In the genomic region with DNA sequence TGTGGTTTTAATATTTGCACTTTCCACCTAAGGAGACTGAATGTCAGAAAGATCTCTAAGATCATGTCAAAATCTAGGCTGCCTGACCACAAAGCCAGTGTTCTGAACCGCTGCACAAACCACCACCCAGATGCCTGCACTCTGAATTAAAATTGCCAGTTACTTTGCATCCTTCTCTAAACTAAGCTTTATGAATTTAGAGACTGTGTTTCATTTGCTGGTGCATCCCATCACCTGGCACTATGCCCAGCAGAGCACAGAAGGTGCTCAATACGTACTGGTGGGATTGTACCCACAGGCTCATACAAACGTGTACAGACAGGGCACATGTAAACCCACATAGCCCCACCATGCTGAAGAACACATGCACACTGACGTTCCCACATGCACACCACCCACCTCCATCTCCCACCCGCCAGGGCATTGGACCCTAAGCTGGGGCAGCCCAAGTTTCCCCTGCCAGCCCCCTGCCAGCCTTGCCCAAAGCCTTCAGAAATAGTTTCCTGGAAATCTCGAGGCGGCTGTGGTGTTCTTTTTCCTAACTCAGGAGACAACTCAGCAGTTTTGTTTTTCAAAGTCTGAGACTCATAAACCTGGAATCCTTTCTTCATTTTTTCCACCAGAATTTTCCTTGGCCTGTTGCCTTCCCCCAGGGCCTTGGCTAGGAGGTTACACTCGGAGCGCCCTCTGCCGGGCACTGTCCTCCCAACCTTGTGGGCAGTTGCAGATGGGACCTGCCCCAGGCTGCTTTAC, we compare ENCODE assay signal across 8 cellular contexts. TPM values are rescaled to one million over a fixed set of nuclear protein-coding genes. Genes with fewer than 3 reads are reported as not detected.
A peak's percentile ranks its signal among the peaks of the same experiment; 100 is the strongest.
DNase-seq lines count a peak whose midpoint lies in the region; ATAC-seq and TF ChIP-seq lines count a peak whose summit lies in the region.

No MANE protein-coding gene starts in this region.

- peak overlapping the region; percentile 87 for H2AK5ac ChIP-seq in IMR-90 (ENCODE audit: low read depth, low read length)

- H2BK15ac ChIP-seq in IMR-90 (ENCODE audit: low read depth, low read length), result peak overlapping the region; percentile 73

- H3K23ac ChIP-seq in IMR-90 (ENCODE audit: low read depth, low read length), result peak overlapping the region; percentile 93

- H3K56ac ChIP-seq in IMR-90 (ENCODE audit: extremely low read depth, insufficient read depth, low read length), result peak overlapping the region; percentile 86

- H3K9ac ChIP-seq in IMR-90 (ENCODE audit: low read depth, low read length) (peak overlapping the region; percentile 36), mucosa of stomach (ENCODE audit: low read length) (peak overlapping the region; percentile 42)

- peak overlapping the region; percentile 89 for H2BK5ac ChIP-seq in IMR-90 (ENCODE audit: low read depth, low read length, poor library complexity, severe bottlenecking)

- in situ Hi-C loops in IMR-90 (cut with MboI; ENCODE audit: low sequenced_read_pairs), result loop anchor here (5.0 kb wide), 1 partner anchor 64 kb away; no protein-coding TSS in a partner anchor

- H3K4ac ChIP-seq in IMR-90 (ENCODE audit: low read depth, low read length), result peak overlapping the region; percentile 96

- POLR2A ChIA-PET in IMR-90 (lab: Charles Lee; ENCODE audit: unreplicated experiment), result no interaction called here
- POLR2A ChIA-PET in OCI-LY7 (lab: Charles Lee), result interaction anchor here (0.8 to 21.2 kb wide), 6 partner anchors 9 to 1009 kb away, joined by 3 to 372 read pairs (median 6); no protein-coding TSS in a partner anchor

- H4K8ac ChIP-seq in IMR-90 (ENCODE audit: low read depth in 2 of 2, low read length in 2 of 2), result peak overlapping the region; percentile 34 to 83

- dilution Hi-C loops in IMR-90 (cut with HindIII; ENCODE audit: low sequenced_read_pairs, unreplicated experiment), result no loop called here

- H3K27me3 ChIP-seq in IMR-90 (ENCODE audit: control insufficient read depth, insufficient read depth, low read length) (no peaks in the 10 kb centered on the region), mucosa of stomach (ENCODE audit: control insufficient read depth, insufficient read depth, low read length) (no peaks in the 10 kb centered on the region)

- H3K9me2 ChIP-seq in OCI-LY7 (ENCODE audit: insufficient read depth, low read length), result no peaks in the 10 kb centered on the region

- DNase-seq in AG08395 (ENCODE audit: low spot score) (peak; percentile 94), IMR-90 (peak; percentile 95), OCI-LY7 (ENCODE audit: low spot score) (peak; percentile 92), activated T-cell treated with anti-CD3 and anti-CD28 coated beads for 4 hours (peak; percentile 88), epithelial cell of esophagus (ENCODE audit: low read depth) (peak; percentile 94)
- DNase-seq in stimulated activated CD8-positive, alpha-beta memory T cell treated with anti-CD3 and anti-CD28 coated beads, Interleukin-4, amount 100 ng/mL, for 4 hours (ENCODE audit: low read depth in 2 of 2, low spot score in 1 of 2), result peak; percentile 71 to 87

- H3K9me3 ChIP-seq in IMR-90 (ENCODE audit: control insufficient read depth, insufficient read depth, low read length) (no peaks in the 10 kb centered on the region), OCI-LY7 (ENCODE audit: low read length) (no peaks in the 10 kb centered on the region), mucosa of stomach (ENCODE audit: control insufficient read depth, low read length) (no peaks in the 10 kb centered on the region)

- H3K27ac ChIP-seq in IMR-90 (ENCODE audit: insufficient read depth, low read length) (peak overlapping the region; percentile 99), OCI-LY7 (ENCODE audit: low read depth, low read length, poor library complexity, severe bottlenecking) (peak overlapping the region; percentile 96)

- CTCF ChIA-PET in IMR-90 (lab: Yijun Ruan, JAX), result interaction anchor here (0.6 to 1.3 kb wide), 4 partner anchors 12 to 202 kb away, joined by 3 to 5 read pairs (median 3); no protein-coding TSS in a partner anchor
- CTCF ChIA-PET in OCI-LY7 (lab: Charles Lee; ENCODE audit: unreplicated experiment), result interaction anchor here (0.5 to 1.0 kb wide), 3 partner anchors 44 to 63 kb away, joined by 3 to 4 read pairs (median 3); no protein-coding TSS in a partner anchor

- peak overlapping the region; percentile 89 for H4K91ac ChIP-seq in IMR-90 (ENCODE audit: insufficient read depth, low read depth, low read length)

- TF ChIP-seq POLR2A in IMR-90 (IDR thresholded peaks at IDR 0.05; ENCODE audit: low read depth, low read length), result 0 out of 2 replicates have a peak, but pooled peaks have one; percentile 29

- peaks cover 0 to 11% of the 10 kb centered on the region in 2 experiments; a peak in 1 of 4 replicates for H3K79me1 ChIP-seq in IMR-90 (ENCODE audit: low read depth in 1 of 2, low read length in 2 of 2)

- peak overlapping the region; percentile 56 for H4K5ac ChIP-seq in IMR-90 (ENCODE audit: low read depth, low read length)

- H2BK120ac ChIP-seq in IMR-90 (ENCODE audit: low read depth, low read length), result peak overlapping the region; percentile 96

- intact Hi-C loops in IMR-90 (cut with micrococcal nuclease), result loop anchor here (1.0 to 5.0 kb wide), 5 partner anchors 59 to 319 kb away; partner anchors contain the start of gene PHF19
- intact Hi-C loops in OCI-LY7 (cut with micrococcal nuclease; ENCODE audit: unreplicated experiment), result loop anchor here (1.0 to 2.0 kb wide), 6 partner anchors 33 to 179 kb away; partner anchors contain the start of gene FBXW2

- H2AFZ ChIP-seq in IMR-90 (replicated peaks; ENCODE audit: low read length, poor library complexity), result peak overlapping the region; percentile 82
- H2AFZ ChIP-seq in OCI-LY7 (ENCODE audit: low read length), result peak overlapping the region; percentile 47; the same call in 1 of the 2 replicates

- peaks cover 17% of the 10 kb centered on the region for H3K9me1 ChIP-seq in IMR-90 (ENCODE audit: insufficient read depth, low read length)

- 0% methylated on average over 2 of the region's 10 CpGs; no CpG with 5 or more reads in 1 of the 2 experiments for WGBS in IMR-90 (ENCODE audit: extremely low coverage in 2 of 2, insufficient read length in 1 of 2), 2 experiments

- H3K14ac ChIP-seq in IMR-90 (replicated peaks; ENCODE audit: low read depth, low read length), result peak overlapping the region; percentile 85

- H3K79me2 ChIP-seq in OCI-LY7 (ENCODE audit: insufficient read depth, low read depth, low read length), result no peaks in the 10 kb centered on the region

- H3K36me3 ChIP-seq in IMR-90 (ENCODE audit: control insufficient read depth, insufficient read depth, low read length) (no peaks in the 10 kb centered on the region), OCI-LY7 (ENCODE audit: insufficient read depth, low read length) (no peaks in the 10 kb centered on the region), mucosa of stomach (ENCODE audit: control insufficient read depth, insufficient read depth, low read length) (no peaks in the 10 kb centered on the region)

- ATAC-seq in GM18909 (IDR thresholded peaks at IDR 0.05; ENCODE audit: poor library complexity, unreplicated experiment), result peak; percentile 43
- peak; percentile 61 for ATAC-seq in IMR-90 (ENCODE audit: low read depth)

- peak; percentile 94 for TF ChIP-seq CTCF in IMR-90 (conservative IDR thresholded peaks at IDR 0.05; ENCODE audit: low read depth, low read length)
- TF ChIP-seq CTCF in OCI-LY7 (conservative IDR thresholded peaks at IDR 0.05; ENCODE audit: low read length), result peak; percentile 100
- TF ChIP-seq CTCF in epithelial cell of esophagus (IDR thresholded peaks at IDR 0.05; ENCODE audit: insufficient read depth, low read depth, low read length, missing control alignments), result peak; percentile 91

- peak; percentile 91 for TF ChIP-seq RAD21 in IMR-90 (IDR thresholded peaks at IDR 0.05; ENCODE audit: low read length)

- H3K4me2 ChIP-seq in IMR-90 (ENCODE audit: low read depth, low read length), result peak overlapping the region; percentile 86
- peak overlapping the region; percentile 78 for H3K4me2 ChIP-seq in OCI-LY7 (ENCODE audit: low read length)

- H3K4me1 ChIP-seq in IMR-90 (ENCODE audit: control insufficient read depth, insufficient read depth, low read length) (peaks cover 39% of the 10 kb centered on the region), OCI-LY7 (ENCODE audit: insufficient read depth, low read length, poor library complexity, severe bottlenecking) (peaks cover 81% of the 10 kb centered on the region), mucosa of stomach (ENCODE audit: control insufficient read depth, insufficient read depth, low read length) (peaks cover 31% of the 10 kb centered on the region)

- peak overlapping the region; percentile 39 for H2AK9ac ChIP-seq in IMR-90 (replicated peaks; ENCODE audit: low read depth, low read length, poor library complexity)

- peak overlapping the region; percentile 80 for H3K18ac ChIP-seq in IMR-90 (ENCODE audit: low read depth, low read length)

- no TSS peak for BruUV-seq in IMR-90 (replicated peaks; lab: Mats Ljungman, UMichigan)
- BruUV-seq in OCI-LY7 (replicated peaks; lab: Mats Ljungman, UMichigan), result no TSS peak

- peak overlapping the region; percentile 20 for H3K4me3 ChIP-seq in IMR-90 (ENCODE audit: insufficient read depth, low read depth, low read length)
- H3K4me3 ChIP-seq in OCI-LY7 (ENCODE audit: low read depth, low read length, poor library complexity, severe bottlenecking), result peak overlapping the region; percentile 49
- no peak overlapping the region for H3K4me3 ChIP-seq in epithelial cell of esophagus (ENCODE audit: low read length)
- H3K4me3 ChIP-seq in mucosa of stomach (ENCODE audit: low read length), result no peak overlapping the region

- H4K20me1 ChIP-seq in IMR-90 (ENCODE audit: insufficient read depth, low read length) (no peaks in the 10 kb centered on the region), OCI-LY7 (ENCODE audit: insufficient read depth, low read length) (no peaks in the 10 kb centered on the region)

- H2BK20ac ChIP-seq in IMR-90 (ENCODE audit: low read depth, low read length), result peak overlapping the region; percentile 93

RNA-seq across cellular contexts. Expression of gene TRAF1, which starts 9.6 kb away (rescaled TPM):
- total RNA-seq in IMR-90 (2012; rRNA removed) (3.1 and 3.9 TPM in 2 replicates), OCI-LY7 (2022) (40.3 and 50.5 TPM in 2 replicates)
- polyA plus RNA-seq in IMR-90 (2012; rRNA removed), result 3.7 and 4.1 TPM in 2 replicates
- 2.0 and 2.9 TPM in 2 replicates for polyA plus RNA-seq in IMR-90 (2012; cell fraction: cytosol; rRNA removed)
- 5.6 and 6.9 TPM in 2 replicates for polyA plus RNA-seq in IMR-90 (2012; cell fraction: nucleus; rRNA removed; ENCODE audit: low replicate concordance)
- 23.7 and 24.2 TPM in 2 replicates for total RNA-seq in OCI-LY7 (2014; rRNA removed; shearing (Covaris generic))

RNA-seq across cellular contexts. Expression of gene PHF19, which starts 59.2 kb away (rescaled TPM):
- total RNA-seq in IMR-90 (2012; rRNA removed) (36.1 and 37.6 TPM in 2 replicates), OCI-LY7 (2022) (211 and 214 TPM in 2 replicates)
- polyA plus RNA-seq in IMR-90 (2012; rRNA removed), result 55.6 and 56.9 TPM in 2 replicates
- 52.9 and 59.9 TPM in 2 replicates for polyA plus RNA-seq in IMR-90 (2012; cell fraction: cytosol; rRNA removed)
- polyA plus RNA-seq in IMR-90 (2012; cell fraction: nucleus; rRNA removed; ENCODE audit: low replicate concordance), result 37.1 and 52.4 TPM in 2 replicates
- 102 and 108 TPM in 2 replicates for total RNA-seq in OCI-LY7 (2014; rRNA removed; shearing (Covaris generic))

Comparison
In these comparisons a context has a peak if more than half of its experiments do, and no peak if none do; other contexts are left out.
1. H3K4me3 ChIP-seq: peak in IMR-90 (single experiment) and OCI-LY7 (single experiment); none in epithelial cell of esophagus (single experiment) and mucosa of stomach (single experiment).
2. Peak in every context shown above with its lines, with median percentiles within 50 percentile points of each other: DNase-seq and CTCF ChIP-seq.